8 cellular contexts compared by ENCODE assay signal in genomic region chr1:158203693-158204457, GRCh38. TPM values are rescaled to one million over a fixed set of nuclear protein-coding genes. Genes with fewer than 3 reads are reported as not detected.
DNase-seq lines count a peak whose midpoint lies in the region; ATAC-seq and TF ChIP-seq lines count a peak whose summit lies in the region.

No MANE protein-coding gene starts in this region.

- no peak overlapping the region for H3K4me3 Mint-ChIP-seq in endodermal cell
- H3K4me3 Mint-ChIP-seq in naive thymus-derived CD4-positive, alpha-beta T cell = peak overlapping the region in 5 of 10 donors; percentile 2 to 56 (median 32)

- peak; percentile 20 for DNase-seq in HuH-7.5 (ENCODE audit: low spot score)
- DNase-seq in SHP77 (lab: John Stamatoyannopoulos, UW) = peak; percentile 64 to 67
- peak; percentile 58 for DNase-seq in endodermal cell
- peak in 7 of 9 donors; percentile 9 to 49 (median 44) for DNase-seq in naive thymus-derived CD4-positive, alpha-beta T cell
- no peak for DNase-seq in activated gamma-delta T cell (lab: John Stamatoyannopoulos, UW)
- no peak for DNase-seq in GM19240 (ENCODE audit: insufficient read length, low spot score)

- H3K27ac Mint-ChIP-seq in endodermal cell = no peak overlapping the region
- H3K27ac Mint-ChIP-seq in naive thymus-derived CD4-positive, alpha-beta T cell = no peak overlapping the region

- 29 to 54% methylated on average over 5 to 7 of the region's 7 CpGs for WGBS in endodermal cell (ENCODE audit: insufficient coverage in 1 of 2, insufficient read length in 1 of 2), 2 experiments

- CTCF ChIA-PET in naive thymus-derived CD4-positive, alpha-beta T cell (lab: Charles Lee) = interaction anchor here (0.7 to 3.8 kb wide), 16 partner anchors 9 to 1170 kb away, joined by 3 to 60 read pairs (median 4); no protein-coding TSS in a partner anchor

- no peak overlapping the region for H3K9ac ChIP-seq in BLaER1
- H3K9ac ChIP-seq in endodermal cell (ENCODE audit: extremely low read depth, low read length, poor library complexity, severe bottlenecking) = no peak overlapping the region

- peaks cover 7% of the 10 kb centered on the region for H3K4me1 Mint-ChIP-seq in endodermal cell
- H3K4me1 Mint-ChIP-seq in naive thymus-derived CD4-positive, alpha-beta T cell = peaks cover 8 to 18% (median 14%) of the 10 kb centered on the region in 7 donors

- H3K36me3 ChIP-seq in BLaER1 = no peaks in the 10 kb centered on the region
- H3K36me3 ChIP-seq in endodermal cell (ENCODE audit: control insufficient read depth, insufficient read depth, low read length) = no peaks in the 10 kb centered on the region
- H3K36me3 ChIP-seq in naive thymus-derived CD4-positive, alpha-beta T cell (ENCODE audit: control insufficient read depth in 2 of 3, insufficient read depth in 3 of 3, low read length in 3 of 3) = no peaks in the 10 kb centered on the region

- intact Hi-C loops in naive thymus-derived CD4-positive, alpha-beta T cell (cut with micrococcal nuclease) = loop anchor here (1.0 to 10.0 kb wide), 6 partner anchors 125 to 868 kb away; partner anchors contain the start of gene CD1B (in 1 of the 2)

- H3K27me3 Mint-ChIP-seq in endodermal cell (ENCODE audit: insufficient read depth) = no peaks in the 10 kb centered on the region
- peaks cover 32 to 51% (median 44%) of the 10 kb centered on the region in 5 donors for H3K27me3 Mint-ChIP-seq in naive thymus-derived CD4-positive, alpha-beta T cell

- peaks cover 7% of the 10 kb centered on the region for H3K9me3 ChIP-seq in BLaER1
- no peaks in the 10 kb centered on the region for H3K9me3 ChIP-seq in endodermal cell (ENCODE audit: control insufficient read depth, low read length)
- H3K9me3 ChIP-seq in naive thymus-derived CD4-positive, alpha-beta T cell (ENCODE audit: control insufficient read depth in 2 of 3, low read length in 3 of 3) = no peaks in the 10 kb centered on the region

- H3K27me3 ChIP-seq in BLaER1 (no peaks in the 10 kb centered on the region), endodermal cell (ENCODE audit: control insufficient read depth, insufficient read depth, low read length, poor library complexity, severe bottlenecking) (no peaks in the 10 kb centered on the region)
- no peaks in the 10 kb centered on the region for H3K27me3 ChIP-seq in naive thymus-derived CD4-positive, alpha-beta T cell (ENCODE audit: control insufficient read depth in 2 of 2, insufficient read depth in 2 of 2, low read length in 2 of 2)

- H4K20me1 ChIP-seq in BLaER1 = no peaks in the 10 kb centered on the region

- H3K4me2 ChIP-seq in BLaER1 = peak overlapping the region; percentile 8

- ATAC-seq in naive thymus-derived CD4-positive, alpha-beta T cell = peak; percentile 76

- H3K4me3 ChIP-seq in BLaER1 (no peak overlapping the region), endodermal cell (ENCODE audit: low read length) (no peak overlapping the region)
- no peak overlapping the region for H3K4me3 ChIP-seq in naive thymus-derived CD4-positive, alpha-beta T cell (ENCODE audit: low read length)

- H3K9me3 Mint-ChIP-seq in endodermal cell = no peaks in the 10 kb centered on the region
- H3K9me3 Mint-ChIP-seq in naive thymus-derived CD4-positive, alpha-beta T cell = peaks cover 0 to 2% (median 0%) of the 10 kb centered on the region in 11 donors

- H3K27ac ChIP-seq in BLaER1 = no peak overlapping the region
- H3K27ac ChIP-seq in endodermal cell (ENCODE audit: low read depth, low read length) = no peak overlapping the region
- no peak overlapping the region for H3K27ac ChIP-seq in naive thymus-derived CD4-positive, alpha-beta T cell (ENCODE audit: low read depth, low read length)

- no peaks in the 10 kb centered on the region for H3K36me3 Mint-ChIP-seq in endodermal cell (ENCODE audit: low read depth)
- no peaks in the 10 kb centered on the region for H3K36me3 Mint-ChIP-seq in naive thymus-derived CD4-positive, alpha-beta T cell

- POLR2A ChIA-PET in naive thymus-derived CD4-positive, alpha-beta T cell (lab: Charles Lee) = no interaction called here

- TF ChIP-seq CTCF in GM12873 (IDR thresholded peaks at IDR 0.05; ENCODE audit: insufficient read depth, low read depth, low read length, missing control alignments) (peak; percentile 65), endodermal cell (conservative IDR thresholded peaks at IDR 0.05) (peak; percentile 94)

- H3K4me1 ChIP-seq in BLaER1 (peaks cover 15% of the 10 kb centered on the region), endodermal cell (ENCODE audit: control insufficient read depth, insufficient read depth, low read length) (no peaks in the 10 kb centered on the region)
- peaks cover 3 to 7% of the 10 kb centered on the region in 2 donors for H3K4me1 ChIP-seq in naive thymus-derived CD4-positive, alpha-beta T cell (ENCODE audit: control insufficient read depth in 2 of 2, insufficient read depth in 2 of 2, low read length in 2 of 2)

RNA-seq across cellular contexts. Expression of gene CD1D, which starts 23.2 kb away (rescaled TPM):
- total RNA-seq in endodermal cell = 1 to 10 TPM; 1.7 TPM
- 0.75 TPM for polyA plus RNA-seq in endodermal cell (2013, experiment 1 of 2)
- 0.33 TPM for polyA plus RNA-seq in endodermal cell (2013, experiment 2 of 2)
- total RNA-seq in naive thymus-derived CD4-positive, alpha-beta T cell = 10 to 100 TPM in 1 of 5 experiments, 1 to 10 TPM in 1, under 1 TPM in 1, not detected in 2; 0.16 to 13.2 (median 1.7) TPM
- polyA plus RNA-seq in naive thymus-derived CD4-positive, alpha-beta T cell = under 1 TPM in 1 of 2 donors, not detected in 1; 0.09 TPM

RNA-seq across cellular contexts. Expression of gene CD1A, which starts 50.3 kb away (rescaled TPM):
- not detected for total RNA-seq in endodermal cell
- polyA plus RNA-seq in endodermal cell (2013, experiment 1 of 2) = not detected
- not detected for polyA plus RNA-seq in endodermal cell (2013, experiment 2 of 2)
- total RNA-seq in naive thymus-derived CD4-positive, alpha-beta T cell = under 1 TPM in 2 of 5 experiments, not detected in 3; 0.17 to 0.83 TPM
- not detected for polyA plus RNA-seq in naive thymus-derived CD4-positive, alpha-beta T cell

Comparison
In these comparisons a context has a peak if more than half of its experiments do, and no peak if none do; other contexts are left out.
1. DNase-seq: peak in HuH-7.5 (single experiment), SHP77 (2 of 2), endodermal cell (single experiment) and naive thymus-derived CD4-positive, alpha-beta T cell (7 of 9); none in activated gamma-delta T cell (single experiment) and GM19240 (single experiment).